8 cellular contexts compared by ENCODE assay signal in the genomic region with DNA sequence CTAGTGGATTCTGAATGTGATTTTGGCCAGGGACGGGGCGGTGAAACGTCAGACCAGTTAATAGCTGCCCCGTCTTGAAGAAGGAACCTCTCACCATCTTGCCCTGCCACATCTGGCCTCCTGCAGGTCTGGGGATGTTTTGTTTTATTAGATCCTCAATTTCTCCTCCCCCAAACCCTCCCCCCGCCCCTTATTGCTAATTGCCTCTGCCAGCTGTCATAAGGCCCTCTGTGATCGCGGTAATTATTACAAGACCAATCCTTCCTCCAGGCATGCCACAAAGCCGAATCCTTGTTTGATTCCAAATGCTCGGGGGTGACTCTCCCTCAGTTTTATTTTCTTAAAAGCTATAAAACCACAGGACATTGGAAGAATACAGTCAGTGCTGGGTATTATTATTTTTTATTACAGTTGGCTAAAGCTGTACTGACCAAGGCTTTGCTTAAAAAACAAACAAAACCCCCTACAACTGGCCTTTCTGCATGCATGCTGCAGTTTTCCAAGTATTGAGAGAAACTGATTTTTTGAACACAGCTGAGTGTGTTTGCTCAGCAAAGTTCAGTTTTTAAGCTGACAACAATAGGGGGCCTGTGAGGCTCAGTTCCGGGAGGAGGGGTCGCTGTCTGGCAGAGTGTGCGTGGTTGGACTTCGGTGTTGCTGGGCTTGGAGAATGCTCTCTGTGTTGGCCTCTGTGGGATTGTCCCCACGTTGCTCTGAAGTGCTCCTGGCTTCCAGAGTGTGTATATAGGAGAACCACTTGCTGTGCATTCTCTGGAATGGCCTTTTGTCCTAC. TPM values are rescaled to one million over a fixed set of nuclear protein-coding genes. Genes with fewer than 3 reads are reported as not detected.
A peak's percentile ranks its signal among the peaks of the same experiment; 100 is the strongest.
DNase-seq lines count a peak whose midpoint lies in the region; ATAC-seq lines count a peak whose summit lies in the region.

No MANE protein-coding gene starts in this region.

- peaks cover 10 to 22% (median 19%) of the 10 kb centered on the region in 3 donors for H3K4me1 ChIP-seq in skeletal muscle tissue (ENCODE audit: control insufficient read depth in 3 of 3, insufficient read depth in 3 of 3, low read length in 3 of 3)

- no peaks in the 10 kb centered on the region for H3K9me3 ChIP-seq in skeletal muscle tissue (ENCODE audit: control insufficient read depth in 3 of 3, low read length in 3 of 3)

- H3K27ac ChIP-seq in skeletal muscle tissue (ENCODE audit: low read depth, low read length): no peak overlapping the region

- H3K27me3 ChIP-seq in H7 (ENCODE audit: control insufficient read depth, insufficient read depth, low read length): 0 out of 2 replicates have a peak, but pooled peaks cover 1% of the 10 kb centered on the region
- no peaks in the 10 kb centered on the region for H3K27me3 ChIP-seq in skeletal muscle tissue (ENCODE audit: control insufficient read depth in 3 of 3, insufficient read depth in 3 of 3, low read length in 3 of 3)

- intact Hi-C loops in head of caudate nucleus (cut with DNase I): loop anchor here (2.0 to 10.0 kb wide), 3 partner anchors 103 to 223 kb away; no protein-coding TSS in a partner anchor

- ATAC-seq in GM21576 (IDR thresholded peaks at IDR 0.05; ENCODE audit: unreplicated experiment): no peak

- peak; percentile 39 for DNase-seq in CD1c-positive myeloid dendritic cell (ENCODE audit: extremely low spot score)
- DNase-seq in H7: peak; percentile 66
- peak; percentile 56 for DNase-seq in UCSD-AML1 (lab: John Stamatoyannopoulos, UW; ENCODE audit: unreplicated experiment)
- peak in 29 of 42 donors; percentile 24 to 67 (median 41) for DNase-seq in head of caudate nucleus
- DNase-seq in SHP77 (lab: John Stamatoyannopoulos, UW): no peak
- DNase-seq in NK-92 treated with Interleukin-12 subunit alpha and Interleukin-12 subunit beta, amount 100 ng/mL, for 24 hours (lab: John Stamatoyannopoulos, UW): no peak

- H3K36me3 ChIP-seq in H7 (replicated peaks; ENCODE audit: control insufficient read depth, insufficient read depth, low read length): no peaks in the 10 kb centered on the region
- no peaks in the 10 kb centered on the region for H3K36me3 ChIP-seq in skeletal muscle tissue (ENCODE audit: control insufficient read depth in 3 of 3, insufficient read depth in 3 of 3, low read length in 3 of 3)

- H3K4me3 ChIP-seq in H7 (ENCODE audit: insufficient read depth, low read depth, low read length): peak overlapping the region; percentile 76
- peak overlapping the region; percentile 68 to 72 (median 70) for H3K4me3 ChIP-seq in skeletal muscle tissue (ENCODE audit: low read length in 3 of 3)

- peak overlapping the region; percentile 41 to 66 (median 57) for H3K9ac ChIP-seq in skeletal muscle tissue (ENCODE audit: low read depth in 1 of 3, low read length in 3 of 3)

RNA-seq across cellular contexts. Expression of a gene that starts 1.7 kb away (rescaled TPM):
- 30.4 and 31.2 TPM in 2 replicates for total RNA-seq in H7 (2014; rRNA removed; shearing (Covaris generic))
- 25.6 TPM for total RNA-seq in skeletal muscle tissue

Comparison
In these comparisons a context has a peak if more than half of its experiments do, and no peak if none do; other contexts are left out.
1. DNase-seq: peak in CD1c-positive myeloid dendritic cell (single experiment), H7 (single experiment), UCSD-AML1 (single experiment) and head of caudate nucleus (29 of 42); none in SHP77 (0 of 2) and NK-92 treated with Interleukin-12 subunit alpha and Interleukin-12 subunit beta, amount 100 ng/mL, for 24 hours (single experiment).